Comparison of ENCODE assay signal across 7 cellular contexts in the genomic region with DNA sequence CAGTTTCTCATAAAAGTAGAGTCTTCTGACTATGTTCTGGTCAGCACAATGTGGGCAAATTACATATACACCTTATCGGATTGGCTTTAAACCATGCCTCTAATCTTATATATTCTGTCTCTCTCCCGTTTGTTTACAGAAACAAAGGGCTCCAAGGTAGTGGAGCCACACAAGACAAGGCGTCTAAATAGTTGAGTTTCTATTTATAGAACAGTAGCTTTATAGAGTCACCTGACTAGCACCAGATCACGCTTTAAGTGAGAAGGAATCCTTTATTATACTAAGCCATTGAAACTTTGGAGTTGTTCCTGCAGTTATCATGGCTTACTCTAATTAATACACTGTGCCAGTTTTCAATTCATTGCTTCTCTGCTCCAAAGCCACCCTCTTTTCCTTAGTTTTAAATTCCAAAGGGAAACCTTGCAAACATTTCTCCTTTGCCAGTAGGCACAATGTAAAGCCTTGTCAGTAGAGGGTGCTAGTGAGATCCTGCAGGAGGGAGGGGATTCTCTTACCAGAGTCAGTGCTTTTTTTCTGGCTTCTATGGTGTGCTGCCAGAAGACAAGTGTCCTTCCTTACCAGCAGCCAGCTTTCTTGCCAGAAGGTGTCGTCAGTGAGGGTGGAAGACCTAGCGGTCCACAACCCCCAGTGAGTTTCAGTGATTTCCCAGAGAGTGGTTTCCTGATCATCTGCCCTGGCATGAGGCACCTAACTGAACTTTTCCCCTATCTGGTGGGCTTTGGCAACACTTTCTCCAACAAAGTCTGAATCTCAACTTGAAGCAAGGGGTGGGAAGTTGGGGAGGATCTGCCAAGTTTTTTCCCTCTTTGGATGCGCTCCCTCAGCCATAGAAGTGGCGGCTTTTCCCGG.
DNase-seq lines count a peak whose midpoint lies in the region; ATAC-seq and TF ChIP-seq lines count a peak whose summit lies in the region.

No MANE protein-coding gene starts in this region.

- H3K27ac ChIP-seq in DND-41 (ENCODE audit: low read length), result no peak overlapping the region

- H3K27me3 Mint-ChIP-seq in activated T-helper 1 cell treated with anti-CD3 and anti-CD28 coated beads, Interleukin-12 subunit alpha, Interleukin-12 subunit beta, Interleukin-2, Interleukin-4 antibody, amounts not matched to agents 30 ng/mL and 10 ng/mL and 1 ng/mL, durations not matched to agents 14 hours and 24 hours and 36 hours (ENCODE audit: insufficient read depth), result peaks cover 16% of the 10 kb centered on the region

- no peak overlapping the region for H3K4me2 ChIP-seq in DND-41 (ENCODE audit: insufficient read depth, low read length)

- H3K27me3 ChIP-seq in DND-41 (ENCODE audit: insufficient read depth, low read length, poor library complexity), result no peaks in the 10 kb centered on the region

- intact Hi-C loops in activated T-helper 1 cell treated with anti-CD3 and anti-CD28 coated beads, Interleukin-12 subunit alpha, Interleukin-12 subunit beta, Interleukin-2, Interleukin-4 antibody, amounts not matched to agents 30 ng/mL and 10 ng/mL and 1 ng/mL, durations not matched to agents 14 hours and 24 hours and 36 hours (cut with micrococcal nuclease), result loop anchor here (1.0 to 10.0 kb wide), 5 partner anchors 74 to 441 kb away; partner anchors contain the start of genes CTSC and RAB38

- H2AFZ ChIP-seq in DND-41 (ENCODE audit: low read depth, low read length), result no peak overlapping the region

- H3K4me1 ChIP-seq in DND-41 (ENCODE audit: insufficient read depth, low read length), result no peaks in the 10 kb centered on the region

- no peak overlapping the region for H3K9ac ChIP-seq in DND-41 (ENCODE audit: low read depth, low read length)

- no peak overlapping the region for H3K4me3 ChIP-seq in DND-41 (ENCODE audit: low read depth in 1 of 2, low read length in 2 of 2)

- no peaks in the 10 kb centered on the region for H3K79me2 ChIP-seq in DND-41 (ENCODE audit: insufficient read depth, low read length)

- DNase-seq in DND-41, result peak; percentile 44
- DNase-seq in NCI-H526 treated with DMSO at 0.1 percent for 48 hours (lab: John Stamatoyannopoulos, UW), result peak; percentile 34
- peak; percentile 16 for DNase-seq in activated T-helper 1 cell treated with anti-CD3 and anti-CD28 coated beads, Interleukin-12 subunit alpha, Interleukin-12 subunit beta, Interleukin-2, Interleukin-4 antibody, amounts not matched to agents 30 ng/mL and 10 ng/mL and 1 ng/mL, durations not matched to agents 14 hours and 24 hours and 36 hours (ENCODE audit: low spot score)
- DNase-seq in iris pigment epithelial cell (ENCODE audit: low read depth), result peak; percentile 66
- DNase-seq in NCI-H2227 (lab: John Stamatoyannopoulos, UW; ENCODE audit: unreplicated experiment), result no peak

- H3K4me3 Mint-ChIP-seq in activated T-helper 1 cell treated with anti-CD3 and anti-CD28 coated beads, Interleukin-12 subunit alpha, Interleukin-12 subunit beta, Interleukin-2, Interleukin-4 antibody, amounts not matched to agents 30 ng/mL and 10 ng/mL and 1 ng/mL, durations not matched to agents 14 hours and 24 hours and 36 hours, result no peak overlapping the region

- H3K4me1 Mint-ChIP-seq in activated T-helper 1 cell treated with anti-CD3 and anti-CD28 coated beads, Interleukin-12 subunit alpha, Interleukin-12 subunit beta, Interleukin-2, Interleukin-4 antibody, amounts not matched to agents 30 ng/mL and 10 ng/mL and 1 ng/mL, durations not matched to agents 14 hours and 24 hours and 36 hours (ENCODE audit: low read depth), result no peaks in the 10 kb centered on the region

- peak; percentile 81 for ATAC-seq in DND-41 (ENCODE audit: insufficient read depth, low read depth)
- ATAC-seq in GM18907 (IDR thresholded peaks at IDR 0.05; ENCODE audit: unreplicated experiment), result peak; percentile 83
- ATAC-seq in HG03060 (IDR thresholded peaks at IDR 0.05; ENCODE audit: low read depth, unreplicated experiment), result peak; percentile 83

- H3K36me3 ChIP-seq in DND-41 (ENCODE audit: insufficient read depth, low read length), result no peaks in the 10 kb centered on the region

- H3K27ac Mint-ChIP-seq in activated T-helper 1 cell treated with anti-CD3 and anti-CD28 coated beads, Interleukin-12 subunit alpha, Interleukin-12 subunit beta, Interleukin-2, Interleukin-4 antibody, amounts not matched to agents 30 ng/mL and 10 ng/mL and 1 ng/mL, durations not matched to agents 14 hours and 24 hours and 36 hours, result no peak overlapping the region

- no peaks in the 10 kb centered on the region for H3K36me3 Mint-ChIP-seq in activated T-helper 1 cell treated with anti-CD3 and anti-CD28 coated beads, Interleukin-12 subunit alpha, Interleukin-12 subunit beta, Interleukin-2, Interleukin-4 antibody, amounts not matched to agents 30 ng/mL and 10 ng/mL and 1 ng/mL, durations not matched to agents 14 hours and 24 hours and 36 hours (ENCODE audit: low read depth)

- no peaks in the 10 kb centered on the region for H3K9me3 ChIP-seq in DND-41 (ENCODE audit: insufficient read depth, low read length, severe bottlenecking)

- no peaks in the 10 kb centered on the region for H3K9me3 Mint-ChIP-seq in activated T-helper 1 cell treated with anti-CD3 and anti-CD28 coated beads, Interleukin-12 subunit alpha, Interleukin-12 subunit beta, Interleukin-2, Interleukin-4 antibody, amounts not matched to agents 30 ng/mL and 10 ng/mL and 1 ng/mL, durations not matched to agents 14 hours and 24 hours and 36 hours

- no peaks in the 10 kb centered on the region for H4K20me1 ChIP-seq in DND-41 (ENCODE audit: insufficient read depth, low read length)

- TF ChIP-seq CTCF in DND-41 (IDR thresholded peaks at IDR 0.05; ENCODE audit: borderline replicate concordance, extremely low read depth, low read length, poor library complexity, severe bottlenecking), result peak; percentile 81
